In the genomic region with DNA sequence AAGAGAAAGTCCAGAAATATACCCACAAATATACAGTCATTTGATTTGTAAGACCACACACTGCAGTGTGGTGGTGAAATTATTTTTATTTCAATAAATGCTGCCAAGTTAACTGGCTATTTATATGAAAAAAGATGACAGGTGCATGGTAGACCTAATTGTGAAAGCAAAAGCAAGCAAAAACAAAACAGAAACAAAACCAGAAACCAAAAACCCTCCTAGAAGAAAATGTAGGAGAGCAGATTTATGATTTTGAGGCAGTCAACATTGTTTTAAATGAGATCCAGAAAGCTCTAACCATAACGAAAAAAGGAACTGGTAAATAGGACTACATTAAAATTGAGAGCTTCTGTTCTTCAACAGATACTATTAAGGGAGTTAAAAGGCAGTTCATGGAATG, we compare ENCODE assay signal across 22 cellular contexts.
"Had no signal": no experiment of that assay in that cellular context is flagged by ENCODE, and none has a peak within 500 bp of the region (broad histone marks: within the 10 kb centered on the region; RNA-seq: fewer than 3 reads in every experiment).

No MANE protein-coding gene starts in this region.

- H3K4me1 ChIP-seq: adrenal gland, SJCRH30 had no signal

- ATAC-seq: activated CD4-positive, CD25-positive, alpha-beta regulatory T cell treated with anti-CD3 and anti-CD28 coated beads, Interleukin-2, amount 50 U/mL, for 24 hours; activated CD8-positive, alpha-beta T cell treated with anti-CD3 and anti-CD28 coated beads for 36 hours; Panc1 had no signal

- H3K27me3 ChIP-seq: adrenal gland had no signal

- DNase-seq: activated CD4-positive, alpha-beta T cell treated with anti-CD3 and anti-CD28 coated beads for 4 hours; activated CD8-positive, alpha-beta memory T cell treated with anti-CD3 and anti-CD28 coated beads, Interleukin-2, amount 50 U/mL, for 4 hours; activated CD8-positive, alpha-beta T cell treated with anti-CD3 and anti-CD28 coated beads for 36 hours; activated naive CD4-positive, alpha-beta T cell treated with anti-CD3 and anti-CD28 coated beads, Interleukin-2, amount 50 U/mL, for 16 hours; activated naive CD8-positive, alpha-beta T cell treated with anti-CD3 and anti-CD28 coated beads, Interleukin-2, amount 10 ng/mL, durations not matched to agents 7 days and 5 days; activated T-cell treated with anti-CD3 and anti-CD28 coated beads, Interleukin-2, amount 50 U/mL, for 1 hour; adrenal gland; anterior cingulate cortex; NCI-H1105 treated with DMSO at 0.1 percent for 48 hours; NCI-H146; NCI-H1930; NCI-H2171; NCI-H2227 treated with DMSO at 0.1 percent for 48 hours; NCI-H526; NCI-H774; Right ventricle myocardium superior; SJCRH30; SK-N-SH; SW 1271 had no signal

- H3K4me2 ChIP-seq: SK-N-SH had no signal

- H3K27ac ChIP-seq: adrenal gland, RWPE1, SJCRH30 had no signal

- H3K36me3 ChIP-seq: adrenal gland, SJCRH30 had no signal

- H3K9ac ChIP-seq: SK-N-SH had no signal

- H3K4me3 ChIP-seq: adrenal gland, SJCRH30 had no signal

- H3K9me3 ChIP-seq: adrenal gland, SJCRH30, SK-N-SH had no signal
